ENCODE assay signal across 8 cellular contexts in the genomic region with DNA sequence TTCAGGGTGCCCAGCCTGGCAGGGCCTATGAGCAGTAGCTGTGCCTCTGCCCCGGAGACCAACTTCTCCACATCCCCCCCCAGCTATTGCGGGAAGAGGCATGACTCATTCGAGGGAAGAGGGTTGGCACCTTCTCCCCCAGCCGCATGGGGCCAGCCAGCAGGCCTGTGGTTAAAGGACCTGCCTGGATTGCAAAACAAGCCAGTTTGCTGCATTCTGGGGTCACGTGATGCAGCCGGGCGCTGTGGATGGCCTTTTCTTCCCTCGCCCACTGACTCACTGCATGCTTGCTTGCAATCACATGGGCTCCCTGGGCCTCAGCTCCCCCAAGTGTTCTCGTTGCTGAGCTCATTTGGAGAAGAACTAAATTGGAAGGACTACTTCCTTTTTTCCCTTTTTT.
DNase-seq lines count a peak whose midpoint lies in the region; ATAC-seq and TF ChIP-seq lines count a peak whose summit lies in the region.

No MANE protein-coding gene starts in this region.

- H3K4me1 ChIP-seq in tibial nerve = peaks cover 0 to 8% (median 2%) of the 10 kb centered on the region in 4 donors

- WGBS in lower leg skin, 2 donors = 18 to 21% methylated on average over 6 to 9 of the region's 9 CpGs
- 41 to 58% methylated on average over 9 of the region's 9 CpGs for WGBS in tibial nerve, 2 donors

- TF ChIP-seq CTCF in coronary artery (IDR thresholded peaks at IDR 0.05) = no peak
- no peak for TF ChIP-seq CTCF in lower leg skin (IDR thresholded peaks at IDR 0.05)
- TF ChIP-seq CTCF in tibial nerve (IDR thresholded peaks at IDR 0.05) = no peak

- no peak overlapping the region for H3K4me3 ChIP-seq in coronary artery
- no peak overlapping the region for H3K4me3 ChIP-seq in lower leg skin (ENCODE audit: low read depth, poor library complexity, severe bottlenecking)
- no peak overlapping the region for H3K4me3 ChIP-seq in tibial nerve

- no peaks in the 10 kb centered on the region for H3K9me3 ChIP-seq in tibial nerve

- TF ChIP-seq EP300 in tibial nerve (IDR thresholded peaks at IDR 0.05) = peak; percentile 47 to 95

- ATAC-seq in GM18861 (IDR thresholded peaks at IDR 0.05; ENCODE audit: unreplicated experiment) (no peak), HG03565 (IDR thresholded peaks at IDR 0.05; ENCODE audit: unreplicated experiment) (no peak), HG02938 (IDR thresholded peaks at IDR 0.05; ENCODE audit: unreplicated experiment) (no peak)

- peak overlapping the region in 1 of 2 donors; percentile 74 for H3K27ac ChIP-seq in coronary artery
- H3K27ac ChIP-seq in tibial nerve = peak overlapping the region in 2 of 4 donors; percentile 48 to 52

- H3K27me3 ChIP-seq in tibial nerve = no peaks in the 10 kb centered on the region

- no peak for TF ChIP-seq POLR2A in lower leg skin (IDR thresholded peaks at IDR 0.05)
- TF ChIP-seq POLR2A in tibial nerve (IDR thresholded peaks at IDR 0.05) = no peak

- no peaks in the 10 kb centered on the region for H3K36me3 ChIP-seq in tibial nerve

- intact Hi-C loops in lower leg skin (cut with DNase I; ENCODE audit: low total_unique reads) = no loop called here

- DNase-seq in ELF-1 (ENCODE audit: low read depth, low spot score) (peak; percentile 41), OCI-M1 (lab: John Stamatoyannopoulos, UW) (peak; percentile 93), coronary artery (ENCODE audit: low spot score) (peak; percentile 97), lower leg skin (ENCODE audit: low spot score in 2 of 2) (peak; percentile 95 to 99), tibial nerve (ENCODE audit: low spot score in 2 of 2) (peak; percentile 83 to 89)

Comparison
In these comparisons a context has a peak if more than half of its experiments do, and no peak if none do; other contexts are left out.
1. DNase-seq: peak in every context shown above with its lines; median percentile 97 in coronary artery; 97 in lower leg skin; 93 in OCI-M1; 86 in tibial nerve; 41 in ELF-1.